Comparison of ENCODE assay signal across 9 cellular contexts in the genomic region with DNA sequence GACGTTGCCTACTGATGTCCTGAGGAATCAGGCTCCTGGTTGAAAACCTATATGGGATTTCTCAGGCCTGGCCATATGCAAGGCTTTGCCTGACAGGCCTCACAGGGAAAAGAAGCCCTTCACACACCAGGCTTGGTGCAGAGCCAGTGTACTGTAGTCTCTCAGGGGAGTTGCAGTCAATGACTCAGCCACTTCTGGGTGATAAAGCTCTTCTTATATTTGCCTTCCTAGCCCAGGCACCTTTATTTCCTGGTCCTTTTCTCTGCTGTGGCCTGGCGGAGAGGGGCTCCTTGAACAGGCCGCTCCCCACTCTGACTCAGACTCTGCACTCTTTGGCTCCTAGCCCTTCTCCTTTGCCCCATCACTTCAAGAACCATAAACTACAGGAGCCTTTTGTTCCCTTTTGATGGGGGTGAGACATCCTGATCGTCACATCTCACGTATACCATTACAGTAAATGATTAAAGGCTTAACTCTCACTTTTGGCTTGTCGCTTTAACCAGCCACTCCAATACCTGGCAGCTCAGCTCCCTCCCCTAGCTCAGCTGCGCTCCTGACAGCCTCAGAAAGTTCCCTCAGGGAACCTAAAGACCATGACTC. TPM values are rescaled to one million over a fixed set of nuclear protein-coding genes. Genes with fewer than 3 reads are reported as not detected.
DNase-seq lines count a peak whose midpoint lies in the region; ATAC-seq and TF ChIP-seq lines count a peak whose summit lies in the region.
"Had no signal": no experiment of that assay in that cellular context is flagged by ENCODE, and none has a peak within 500 bp of the region (broad histone marks: within the 10 kb centered on the region; RNA-seq: fewer than 3 reads in every experiment).

No MANE protein-coding gene starts in this region.

- peaks cover 31% of the 10 kb centered on the region for H3F3A ChIP-seq in SK-N-SH (replicated peaks; ENCODE audit: insufficient read depth)

- H3K27ac ChIP-seq in SK-N-SH (ENCODE audit: low read depth in 2 of 2, low read length in 1 of 2) (peak overlapping the region; percentile 70 to 99), heart right ventricle (peak overlapping the region in 4 of 10 donors; percentile 14 to 41 (median 32)), thyroid gland (peak overlapping the region; percentile 48 to 81 (median 56))

- peaks cover 3% of the 10 kb centered on the region for H4K20me1 ChIP-seq in SK-N-SH (ENCODE audit: insufficient read depth)

- TF ChIP-seq RAD21 in SK-N-SH (IDR thresholded peaks at IDR 0.05; ENCODE audit: low read length): no peak

- H3K27me3 ChIP-seq in SK-N-SH (ENCODE audit: insufficient read depth) (no peaks in the 10 kb centered on the region), heart right ventricle (no peaks in the 10 kb centered on the region), thyroid gland (no peaks in the 10 kb centered on the region)

- peak overlapping the region; percentile 65; the same call in 1 of the 2 replicates for H3K9ac ChIP-seq in SK-N-SH
- H3K9ac ChIP-seq: KMS-11 had no signal

- 5% methylated on average over 7 of the region's 7 CpGs for WGBS in SK-N-SH (ENCODE audit: low lambda C conversion rate)
- 75 to 77% methylated on average over 7 of the region's 7 CpGs for WGBS in heart right ventricle, 2 donors
- WGBS in thyroid gland, 2 donors: 44 to 74% methylated on average over 7 of the region's 7 CpGs

- H3K36me3 ChIP-seq in SK-N-SH (replicated peaks in 1 of 2; ENCODE audit: control insufficient read depth in 1 of 2, insufficient read depth in 2 of 2, low read length in 1 of 2) (peaks cover 0 to 18% of the 10 kb centered on the region in 2 experiments), heart right ventricle (peaks cover 0 to 3% (median 0%) of the 10 kb centered on the region in 9 donors), thyroid gland (no peaks in the 10 kb centered on the region)

- no peak for TF ChIP-seq POLR2A in thyroid gland (IDR thresholded peaks at IDR 0.05)

- H3K9me2 ChIP-seq in SK-N-SH: no peaks in the 10 kb centered on the region

- DNase-seq in EL: peak; percentile 89
- DNase-seq in HS-5 (ENCODE audit: low read depth): peak; percentile 58
- no peak for DNase-seq in SK-N-SH
- DNase-seq in heart right ventricle: peak; percentile 10 to 23
- DNase-seq in thyroid gland: peak; percentile 78 to 86
- DNase-seq in effector CD8-positive, alpha-beta T cell (lab: John Stamatoyannopoulos, UW): no peak
- DNase-seq in NCI-H2227 treated with DMSO at 0.1 percent for 48 hours (lab: John Stamatoyannopoulos, UW): no peak

- peaks cover 6 to 23% of the 10 kb centered on the region in 2 experiments for H3K4me1 ChIP-seq in SK-N-SH (ENCODE audit: control insufficient read depth in 1 of 2, insufficient read depth in 2 of 2, low read depth in 1 of 2, low read length in 1 of 2)
- peaks cover 0 to 21% (median 12%) of the 10 kb centered on the region in 9 donors for H3K4me1 ChIP-seq in heart right ventricle
- peaks cover 6% of the 10 kb centered on the region in 2 donors for H3K4me1 ChIP-seq in thyroid gland

- peak overlapping the region in 1 of 2 experiments; percentile 16; a peak in 1 of 4 replicates for H3K4me3 ChIP-seq in SK-N-SH (ENCODE audit: low read depth in 2 of 2, low read length in 1 of 2)
- H3K4me3 ChIP-seq in heart right ventricle: no peak overlapping the region
- no peak overlapping the region for H3K4me3 ChIP-seq in thyroid gland (replicated peaks in 1 of 3)

- peak overlapping the region; percentile 54 for H3K4me2 ChIP-seq in SK-N-SH

- peak in 1 of 2 experiments; percentile 71; a peak in 2 of 4 replicates for TF ChIP-seq EP300 in SK-N-SH (IDR thresholded peaks at IDR 0.05; ENCODE audit: borderline replicate concordance in 1 of 2, low read depth in 1 of 2, low read length in 1 of 2)

- intact Hi-C loops in heart right ventricle (cut with DNase I): no loop called here
- intact Hi-C loops in thyroid gland (cut with DNase I): no loop called here

- POLR2A ChIA-PET in SK-N-SH (lab: Yijun Ruan, JAX): no interaction called here

- TF ChIP-seq CTCF in SK-N-SH (IDR thresholded peaks at IDR 0.05): no peak
- no peak for TF ChIP-seq CTCF in heart right ventricle (IDR thresholded peaks at IDR 0.05)
- no peak for TF ChIP-seq CTCF in thyroid gland (IDR thresholded peaks at IDR 0.05)

- peaks cover 36% of the 10 kb centered on the region for H3K79me2 ChIP-seq in SK-N-SH (ENCODE audit: insufficient read depth)

- H2AFZ ChIP-seq in SK-N-SH (ENCODE audit: low read depth): no peak overlapping the region

- no peaks in the 10 kb centered on the region for H3K9me3 ChIP-seq in SK-N-SH
- H3K9me3 ChIP-seq in heart right ventricle: peaks cover 0 to 11% (median 0%) of the 10 kb centered on the region in 11 donors
- no peaks in the 10 kb centered on the region for H3K9me3 ChIP-seq in thyroid gland

- CTCF ChIA-PET in SK-N-SH (lab: Yijun Ruan, JAX): interaction anchor here (0.7 kb wide), 1 partner anchor 17 kb away, joined by 3 read pairs; no protein-coding TSS in a partner anchor

- ATAC-seq in heart right ventricle (peak; percentile 20 to 96 (median 71)), HG02938 (IDR thresholded peaks at IDR 0.05; ENCODE audit: unreplicated experiment) (no peak)

TF ChIP-seq in SK-N-SH, 30 proteins besides CTCF, POLR2A, EP300 and RAD21 (continues in another document):
- TF ChIP-seq, protein P1, sequence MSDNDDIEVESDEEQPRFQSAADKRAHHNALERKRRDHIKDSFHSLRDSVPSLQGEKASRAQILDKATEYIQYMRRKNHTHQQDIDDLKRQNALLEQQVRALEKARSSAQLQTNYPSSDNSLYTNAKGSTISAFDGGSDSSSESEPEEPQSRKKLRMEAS (IDR thresholded peaks at IDR 0.05; ENCODE audit: low read depth): no peak; the same call in 1 of the 2 replicates
- TF ChIP-seq YY1 (IDR thresholded peaks at IDR 0.05; ENCODE audit: low read depth) (no peak), REST (IDR thresholded peaks at IDR 0.05; ENCODE audit: low read depth, low read length) (no peak), MEF2A (IDR thresholded peaks at IDR 0.05; ENCODE audit: borderline replicate concordance, low read depth) (no peak), SMC3 (IDR thresholded peaks at IDR 0.05; ENCODE audit: low read depth, low read length) (no peak), ZBTB33 (IDR thresholded peaks at IDR 0.05; ENCODE audit: borderline replicate concordance, low read depth) (no peak), MXI1 (IDR thresholded peaks at IDR 0.05; ENCODE audit: low read depth, low read length) (no peak), GATA2 (CRISPR knock-in tag; IDR thresholded peaks at IDR 0.05) (no peak), FOXM1 (IDR thresholded peaks at IDR 0.05; ENCODE audit: low read depth) (0 out of 2 replicates have a peak, but pooled peaks have one; percentile 3), ELF1 (IDR thresholded peaks at IDR 0.05) (peak; percentile 39; the same call in 1 of the 2 replicates)
- TF ChIP-seq, protein P2, sequence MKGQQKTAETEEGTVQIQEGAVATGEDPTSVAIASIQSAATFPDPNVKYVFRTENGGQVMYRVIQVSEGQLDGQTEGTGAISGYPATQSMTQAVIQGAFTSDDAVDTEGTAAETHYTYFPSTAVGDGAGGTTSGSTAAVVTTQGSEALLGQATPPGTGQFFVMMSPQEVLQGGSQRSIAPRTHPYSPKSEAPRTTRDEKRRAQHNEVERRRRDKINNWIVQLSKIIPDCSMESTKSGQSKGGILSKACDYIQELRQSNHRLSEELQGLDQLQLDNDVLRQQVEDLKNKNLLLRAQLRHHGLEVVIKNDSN (IDR thresholded peaks at IDR 0.05; ENCODE audit: borderline replicate concordance, low read depth): no peak; the same call in none of the 2 replicates

RNA-seq across cellular contexts. Expression of gene DPY19L1, which starts 33.5 kb away (rescaled TPM):
- polyA plus RNA-seq in SK-N-SH (2012; rRNA removed): 27.7 and 36.1 TPM in 2 replicates
- 43.1 and 47.2 TPM in 2 replicates for polyA plus RNA-seq in SK-N-SH (2012; cell fraction: cytosol; rRNA removed)
- polyA plus RNA-seq in SK-N-SH (2012; cell fraction: nucleus; rRNA removed): 14.0 and 23.6 TPM in 2 replicates
- total RNA-seq in heart right ventricle: 10 to 100 TPM; 19.8 to 28.0 (median 22.4) TPM
- 10 to 100 TPM in 1 of 2 donors, 1 to 10 TPM in 1; 8.9 to 12.7 TPM for polyA plus RNA-seq in heart right ventricle
- total RNA-seq in thyroid gland: 10 to 100 TPM; 14.0 to 50.3 (median 15.0) TPM

Comparison
In these comparisons a context has a peak if more than half of its experiments do, and no peak if none do; other contexts are left out.
1. DNase-seq: peak in EL (single experiment), HS-5 (single experiment), heart right ventricle (2 of 2) and thyroid gland (2 of 2); none in SK-N-SH (single experiment), effector CD8-positive, alpha-beta T cell (single experiment) and NCI-H2227 treated with DMSO at 0.1 percent for 48 hours (single experiment).